In genomic region chr17:68290955-68291835, GRCh38 we compare ENCODE assay signal across 2 cellular contexts.
A peak's percentile ranks its signal among the peaks of the same experiment; 100 is the strongest.
TF ChIP-seq lines count a peak whose summit lies in the region.

ARSG (plus strand) TSS chr17:68291495; CDS start chr17:68307494, 15,999 bp downstream.
A gene with protein sequence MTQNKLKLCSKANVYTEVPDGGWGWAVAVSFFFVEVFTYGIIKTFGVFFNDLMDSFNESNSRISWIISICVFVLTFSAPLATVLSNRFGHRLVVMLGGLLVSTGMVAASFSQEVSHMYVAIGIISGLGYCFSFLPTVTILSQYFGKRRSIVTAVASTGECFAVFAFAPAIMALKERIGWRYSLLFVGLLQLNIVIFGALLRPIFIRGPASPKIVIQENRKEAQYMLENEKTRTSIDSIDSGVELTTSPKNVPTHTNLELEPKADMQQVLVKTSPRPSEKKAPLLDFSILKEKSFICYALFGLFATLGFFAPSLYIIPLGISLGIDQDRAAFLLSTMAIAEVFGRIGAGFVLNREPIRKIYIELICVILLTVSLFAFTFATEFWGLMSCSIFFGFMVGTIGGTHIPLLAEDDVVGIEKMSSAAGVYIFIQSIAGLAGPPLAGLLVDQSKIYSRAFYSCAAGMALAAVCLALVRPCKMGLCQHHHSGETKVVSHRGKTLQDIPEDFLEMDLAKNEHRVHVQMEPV (minus strand): TSS chr17:68291127. CDS start chr17:68278320, 12,807 bp downstream.

TF ChIP-seq in GM12891, 5 proteins besides CTCF, POLR2A, EP300 and RAD21 (continued from another document):
- TF ChIP-seq POLR2AphosphoS5 (IDR thresholded peaks at IDR 0.05; ENCODE audit: low read depth, low read length) (0 out of 2 replicates have a peak, but pooled peaks have one; percentile 65), TAF1 (IDR thresholded peaks at IDR 0.05; ENCODE audit: low read depth, low read length) (no peak; the same call in 1 of the 2 replicates)

TF ChIP-seq in K562, 482 proteins besides CTCF, POLR2A, EP300 and RAD21 (continued from another document and continues in another):
- 0 out of 2 replicates have a peak, but pooled peaks have one; percentile 26 for TF ChIP-seq NR2C2 (CRISPR knock-in tag; IDR thresholded peaks at IDR 0.05)
- peak; percentile 67 for TF ChIP-seq NR2C2 (tag; IDR thresholded peaks at IDR 0.05)
- TF ChIP-seq SIN3A (IDR thresholded peaks at IDR 0.05; ENCODE audit: borderline replicate concordance in 2 of 2, control insufficient read depth in 1 of 2, low read depth in 2 of 2, low read length in 2 of 2), result peak; percentile 54 to 72; a peak in 1 of 4 replicates
- TF ChIP-seq LEF1 (IDR thresholded peaks at IDR 0.05), result peak; percentile 37; the same call in 1 of the 2 replicates
- no peak for TF ChIP-seq MAFK (IDR thresholded peaks at IDR 0.05; ENCODE audit: low read length)
- TF ChIP-seq AFF4 (CRISPR knock-in tag; IDR thresholded peaks at IDR 0.05), result no peak
- TF ChIP-seq ZNF197 (CRISPR knock-in tag; IDR thresholded peaks at IDR 0.05; ENCODE audit: low read depth), result peak; percentile 66; the same call in 1 of the 2 replicates
- TF ChIP-seq ERF (CRISPR knock-in tag; IDR thresholded peaks at IDR 0.05), result peak; percentile 71
- no peak for TF ChIP-seq NR2C1 (IDR thresholded peaks at IDR 0.05)
- no peak for TF ChIP-seq NR2C1 (tag; IDR thresholded peaks at IDR 0.05)
- no peak for TF ChIP-seq SAFB (IDR thresholded peaks at IDR 0.05; ENCODE audit: borderline replicate concordance, low read depth, low read length)
- TF ChIP-seq ZNF3 (CRISPR knock-in tag; IDR thresholded peaks at IDR 0.05), result no peak
- TF ChIP-seq DACH1 (IDR thresholded peaks at IDR 0.05; ENCODE audit: partially characterized antibody), result no peak
- no peak; the same call in 1 of the 2 replicates for TF ChIP-seq FOSL1 (tag; conservative IDR thresholded peaks at IDR 0.05)
- TF ChIP-seq, protein P1, sequence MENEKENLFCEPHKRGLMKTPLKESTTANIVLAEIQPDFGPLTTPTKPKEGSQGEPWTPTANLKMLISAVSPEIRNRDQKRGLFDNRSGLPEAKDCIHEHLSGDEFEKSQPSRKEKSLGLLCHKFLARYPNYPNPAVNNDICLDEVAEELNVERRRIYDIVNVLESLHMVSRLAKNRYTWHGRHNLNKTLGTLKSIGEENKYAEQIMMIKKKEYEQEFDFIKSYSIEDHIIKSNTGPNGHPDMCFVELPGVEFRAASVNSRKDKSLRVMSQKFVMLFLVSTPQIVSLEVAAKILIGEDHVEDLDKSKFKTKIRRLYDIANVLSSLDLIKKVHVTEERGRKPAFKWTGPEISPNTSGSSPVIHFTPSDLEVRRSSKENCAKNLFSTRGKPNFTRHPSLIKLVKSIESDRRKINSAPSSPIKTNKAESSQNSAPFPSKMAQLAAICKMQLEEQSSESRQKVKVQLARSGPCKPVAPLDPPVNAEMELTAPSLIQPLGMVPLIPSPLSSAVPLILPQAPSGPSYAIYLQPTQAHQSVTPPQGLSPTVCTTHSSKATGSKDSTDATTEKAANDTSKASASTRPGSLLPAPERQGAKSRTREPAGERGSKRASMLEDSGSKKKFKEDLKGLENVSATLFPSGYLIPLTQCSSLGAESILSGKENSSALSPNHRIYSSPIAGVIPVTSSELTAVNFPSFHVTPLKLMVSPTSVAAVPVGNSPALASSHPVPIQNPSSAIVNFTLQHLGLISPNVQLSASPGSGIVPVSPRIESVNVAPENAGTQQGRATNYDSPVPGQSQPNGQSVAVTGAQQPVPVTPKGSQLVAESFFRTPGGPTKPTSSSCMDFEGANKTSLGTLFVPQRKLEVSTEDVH (IDR thresholded peaks at IDR 0.05; ENCODE audit: low read depth, partially characterized antibody), result no peak
- TF ChIP-seq, protein P2, sequence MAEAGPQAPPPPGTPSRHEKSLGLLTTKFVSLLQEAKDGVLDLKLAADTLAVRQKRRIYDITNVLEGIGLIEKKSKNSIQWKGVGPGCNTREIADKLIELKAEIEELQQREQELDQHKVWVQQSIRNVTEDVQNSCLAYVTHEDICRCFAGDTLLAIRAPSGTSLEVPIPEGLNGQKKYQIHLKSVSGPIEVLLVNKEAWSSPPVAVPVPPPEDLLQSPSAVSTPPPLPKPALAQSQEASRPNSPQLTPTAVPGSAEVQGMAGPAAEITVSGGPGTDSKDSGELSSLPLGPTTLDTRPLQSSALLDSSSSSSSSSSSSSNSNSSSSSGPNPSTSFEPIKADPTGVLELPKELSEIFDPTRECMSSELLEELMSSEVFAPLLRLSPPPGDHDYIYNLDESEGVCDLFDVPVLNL (CRISPR knock-in tag; IDR thresholded peaks at IDR 0.05; ENCODE audit: low read depth), result no peak
- no peak for TF ChIP-seq SREBF2 (CRISPR knock-in tag; IDR thresholded peaks at IDR 0.05)
- TF ChIP-seq HDAC2 (IDR thresholded peaks at IDR 0.05), result 0 out of 2 replicates have a peak, but pooled peaks have one; percentile 13
- no peak for TF ChIP-seq ZNF699 (CRISPR knock-in tag; IDR thresholded peaks at IDR 0.05; ENCODE audit: insufficient replicate concordance)
- TF ChIP-seq GTF2A2 (tag; IDR thresholded peaks at IDR 0.05), result peak; percentile 33; the same call in 1 of the 2 replicates
- no peak for TF ChIP-seq CEBPB (tag; IDR thresholded peaks at IDR 0.05)
- peak; percentile 80 for TF ChIP-seq CXXC5 (CRISPR knock-in tag; IDR thresholded peaks at IDR 0.05)
- TF ChIP-seq THRB (CRISPR knock-in tag; conservative IDR thresholded peaks at IDR 0.05), result no peak
- TF ChIP-seq ARID2 (IDR thresholded peaks at IDR 0.05), result no peak
- no peak for TF ChIP-seq PHB2 (IDR thresholded peaks at IDR 0.05; ENCODE audit: low read depth)
- TF ChIP-seq PTBP1 (IDR thresholded peaks at IDR 0.05; ENCODE audit: low read depth, low read length), result no peak
- TF ChIP-seq E2F3 (CRISPR knock-in tag; IDR thresholded peaks at IDR 0.05), result peak; percentile 25; the same call in 1 of the 2 replicates
- no peak for TF ChIP-seq MIER1 (IDR thresholded peaks at IDR 0.05; ENCODE audit: low read depth)
- TF ChIP-seq TSHZ1 (CRISPR knock-in tag; IDR thresholded peaks at IDR 0.05), result no peak
- TF ChIP-seq ZNF644 (tag; IDR thresholded peaks at IDR 0.05; ENCODE audit: low read depth), result 0 out of 2 replicates have a peak, but pooled peaks have one; percentile 35
- TF ChIP-seq, protein P3, sequence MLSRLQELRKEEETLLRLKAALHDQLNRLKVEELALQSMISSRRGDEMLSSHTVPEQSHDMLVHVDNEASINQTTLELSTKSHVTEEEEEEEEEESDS (CRISPR knock-in tag; IDR thresholded peaks at IDR 0.05), result no peak
- no peak for TF ChIP-seq ELF4 (CRISPR knock-in tag; IDR thresholded peaks at IDR 0.05)
- TF ChIP-seq CBFA2T3 (IDR thresholded peaks at IDR 0.05), result no peak
- no peak for TF ChIP-seq MTA3 (IDR thresholded peaks at IDR 0.05; ENCODE audit: borderline replicate concordance)
- TF ChIP-seq NONO (IDR thresholded peaks at IDR 0.05; ENCODE audit: low read depth in 2 of 2, low read length in 1 of 2), result peak in 1 of 2 experiments; percentile 41; a peak in 3 of 4 replicates
- no peak for TF ChIP-seq ZNF586 (CRISPR knock-in tag; conservative IDR thresholded peaks at IDR 0.05)
- 0 out of 2 replicates have a peak, but pooled peaks have one; percentile 39 for TF ChIP-seq REST (CRISPR knock-in tag; IDR thresholded peaks at IDR 0.05; ENCODE audit: low read depth)
- peak; percentile 59; the same call in 1 of the 2 replicates for TF ChIP-seq L3MBTL2 (IDR thresholded peaks at IDR 0.05)
- TF ChIP-seq SMAD4 (CRISPR knock-in tag; conservative IDR thresholded peaks at IDR 0.05), result peak; percentile 81
- no peak for TF ChIP-seq RBM25 (IDR thresholded peaks at IDR 0.05; ENCODE audit: low read depth, low read length, severe bottlenecking)
- peak; percentile 23 for TF ChIP-seq NEUROD1 (IDR thresholded peaks at IDR 0.05; ENCODE audit: borderline replicate concordance, low read depth, low read length, partially characterized antibody)
- peak; percentile 34; the same call in 1 of the 2 replicates for TF ChIP-seq ETS1 (conservative IDR thresholded peaks at IDR 0.05; ENCODE audit: control insufficient read depth, low read depth, low read length)
- no peak for TF ChIP-seq RUNX1 (IDR thresholded peaks at IDR 0.05; ENCODE audit: low read depth)
- no peak for TF ChIP-seq ATF1 (CRISPR knock-in tag; IDR thresholded peaks at IDR 0.05)
- no peak for TF ChIP-seq ATF1 (tag; IDR thresholded peaks at IDR 0.05)
- TF ChIP-seq SMARCC2 (IDR thresholded peaks at IDR 0.05; ENCODE audit: low read depth), result no peak
- TF ChIP-seq ZNF134 (CRISPR knock-in tag; conservative IDR thresholded peaks at IDR 0.05), result no peak
